In genomic region chr12:127635838-127636237, GRCh38 we compare ENCODE assay signal across 24 cellular contexts.
"Had no signal": no experiment of that assay in that cellular context is flagged by ENCODE, and none has a peak within 500 bp of the region (broad histone marks: within the 10 kb centered on the region; RNA-seq: fewer than 3 reads in every experiment).

No MANE protein-coding gene starts in this region.

- DNase-seq: dermis blood vessel endothelial cell; dorsolateral prefrontal cortex; effector CD4-positive, alpha-beta T cell; effector memory CD4-positive, alpha-beta T cell; foreskin keratinocyte; heart left ventricle; hypothalamus; immature natural killer cell; islet precursor cell; kidney; kidney glomerular epithelial cell; left cardiac atrium; left lung; left ventricle myocardium superior; lower lobe of right lung; mesenchymal stem cell; mucosa of descending colon; naive B cell; naive thymus-derived CD8-positive, alpha-beta T cell had no signal

- ATAC-seq: foreskin keratinocyte; gastroesophageal sphincter; heart left ventricle; left cardiac atrium; left lung; left ventricle myocardium superior; lower lobe of right lung; mucosa of descending colon; naive thymus-derived CD8-positive, alpha-beta T cell had no signal

- H2AFZ ChIP-seq: hepatocyte had no signal

- H3K4me1 ChIP-seq: esophagus muscularis mucosa, foreskin keratinocyte, gastroesophageal sphincter, left lung, lower lobe of right lung had no signal

- H3K9me3 ChIP-seq: gastroesophageal sphincter, heart left ventricle, left lung, lower lobe of right lung, mucosa of descending colon had no signal

- H3K27me3 ChIP-seq: foreskin keratinocyte, gastroesophageal sphincter, hepatocyte, left lung had no signal

- H3K4me3 Mint-ChIP-seq: immature natural killer cell; mesothelial cell of epicardium; naive B cell; naive thymus-derived CD8-positive, alpha-beta T cell had no signal

- H3K79me2 ChIP-seq: hepatocyte had no signal

- H3K36me3 ChIP-seq: esophagus muscularis mucosa, gastroesophageal sphincter, heart left ventricle, left lung, lower lobe of right lung had no signal

- H3K4me3 ChIP-seq: coronary artery, dorsolateral prefrontal cortex, esophagus muscularis mucosa, gastroesophageal sphincter, heart left ventricle, hepatocyte, left lung, lower lobe of right lung, mucosa of descending colon had no signal

- H3K36me3 Mint-ChIP-seq: immature natural killer cell; mesothelial cell of epicardium; naive B cell; naive thymus-derived CD8-positive, alpha-beta T cell had no signal

- H3K27ac ChIP-seq: coronary artery, dorsolateral prefrontal cortex, esophagus muscularis mucosa, foreskin keratinocyte, gastroesophageal sphincter, heart left ventricle, hepatocyte, left lung, lower lobe of right lung had no signal

- H3K4me1 Mint-ChIP-seq: immature natural killer cell; naive B cell; naive thymus-derived CD8-positive, alpha-beta T cell had no signal

- H3K4me2 ChIP-seq: hepatocyte had no signal

- H3K27ac Mint-ChIP-seq: immature natural killer cell; mesothelial cell of epicardium; naive B cell; naive thymus-derived CD8-positive, alpha-beta T cell had no signal
